9 cellular contexts compared by ENCODE assay signal in the genomic region with DNA sequence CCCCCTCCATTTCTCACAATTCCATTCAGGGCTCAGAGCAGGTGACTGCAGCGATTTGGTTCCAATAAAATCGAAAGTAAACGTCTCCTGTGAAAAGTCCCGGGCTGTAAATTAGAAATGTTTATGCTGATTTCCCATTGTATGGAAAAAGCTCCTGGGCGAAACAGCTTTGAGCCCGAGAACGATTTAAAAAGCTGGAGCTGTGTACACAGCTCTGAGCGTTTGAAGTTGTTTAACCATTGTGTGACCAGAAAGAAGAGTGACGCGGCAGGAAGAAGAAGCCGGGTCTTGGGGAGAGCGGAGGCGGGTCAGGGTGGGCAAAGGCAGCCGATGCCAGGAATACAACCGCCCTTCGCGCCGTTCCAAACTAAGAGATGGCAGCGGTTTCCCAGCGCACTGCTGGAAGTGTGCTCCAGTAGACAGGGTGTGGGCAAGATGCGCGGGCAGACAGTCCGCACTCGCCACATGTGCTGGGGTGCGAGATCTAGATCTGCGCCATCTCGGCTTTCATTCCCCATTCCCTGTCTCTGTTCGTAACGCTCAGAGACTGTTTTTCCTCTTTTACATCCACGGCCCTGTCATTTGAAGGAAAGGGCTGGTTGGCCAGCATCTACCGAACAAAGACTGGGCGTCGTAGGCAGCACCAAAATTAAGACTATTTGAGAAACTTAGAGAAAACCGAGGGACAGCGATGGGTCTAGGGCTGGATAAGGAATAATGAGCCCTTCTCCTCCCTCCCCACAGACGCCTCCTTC. TPM values are rescaled to one million over a fixed set of nuclear protein-coding genes. Genes with fewer than 3 reads are reported as not detected.
DNase-seq lines count a peak whose midpoint lies in the region; ATAC-seq and TF ChIP-seq lines count a peak whose summit lies in the region.
"Had no signal": no experiment of that assay in that cellular context is flagged by ENCODE, and none has a peak within 500 bp of the region (broad histone marks: within the 10 kb centered on the region; RNA-seq: fewer than 3 reads in every experiment).

No MANE protein-coding gene starts in this region.

- peak overlapping the region; percentile 0 to 24 for H3K4me3 ChIP-seq in right atrium auricular region
- peak overlapping the region; percentile 32 for H3K4me3 ChIP-seq in urinary bladder (ENCODE audit: low read depth, low read length)
- no peak overlapping the region for H3K4me3 ChIP-seq in colonic mucosa
- peak overlapping the region in 1 of 2 donors; percentile 42 for H3K4me3 ChIP-seq in gastroesophageal sphincter

- peaks cover 61 to 77% of the 10 kb centered on the region in 2 donors for H3K27me3 ChIP-seq in right atrium auricular region
- peaks cover 87% of the 10 kb centered on the region for H3K27me3 ChIP-seq in colonic mucosa
- peaks cover 100% of the 10 kb centered on the region for H3K27me3 ChIP-seq in gastroesophageal sphincter

- H3K4me1 ChIP-seq in right atrium auricular region = peaks cover 0 to 50% of the 10 kb centered on the region in 2 donors
- peaks cover 5% of the 10 kb centered on the region for H3K4me1 ChIP-seq in urinary bladder (ENCODE audit: insufficient read depth)
- H3K4me1 ChIP-seq in colonic mucosa = no peaks in the 10 kb centered on the region
- H3K4me1 ChIP-seq in gastroesophageal sphincter = peaks cover 0 to 51% (median 35%) of the 10 kb centered on the region in 3 donors

- peaks cover 71% of the 10 kb centered on the region for H3K27me3 Mint-ChIP-seq in activated CD8-positive, alpha-beta T cell treated with anti-CD3 and anti-CD28 coated beads for 36 hours
- H3K27me3 Mint-ChIP-seq in memory B cell = peaks cover 53% of the 10 kb centered on the region

- H3K27ac Mint-ChIP-seq in activated CD8-positive, alpha-beta T cell treated with anti-CD3 and anti-CD28 coated beads for 36 hours = no peak overlapping the region
- H3K27ac Mint-ChIP-seq in memory B cell = no peak overlapping the region

- TF ChIP-seq EP300 in gastroesophageal sphincter (IDR thresholded peaks at IDR 0.05) = no peak

- DNase-seq in right atrium auricular region (ENCODE audit: low spot score) (no peak), left cardiac atrium (no peak), memory B cell (ENCODE audit: low spot score in 2 of 2) (no peak), colonic mucosa (no peak), GOT3 (lab: John Stamatoyannopoulos, UW) (no peak)
- no peak for DNase-seq in activated CD8-positive, alpha-beta T cell treated with anti-CD3 and anti-CD28 coated beads for 36 hours

- intact Hi-C loops in left cardiac atrium (cut with DNase I) = no loop called here
- intact Hi-C loops in activated CD8-positive, alpha-beta T cell treated with anti-CD3 and anti-CD28 coated beads for 36 hours (cut with micrococcal nuclease) = loop anchor here (10.0 kb wide), 1 partner anchor 133 kb away; no protein-coding TSS in a partner anchor
- intact Hi-C loops in colonic mucosa (cut with DNase I) = no loop called here

- CTCF ChIA-PET in activated CD8-positive, alpha-beta T cell treated with anti-CD3 and anti-CD28 coated beads for 36 hours (lab: Charles Lee) = interaction anchor here (0.8 to 1.3 kb wide), 3 partner anchors 35 to 38 kb away, joined by 3 to 6 read pairs (median 3); no protein-coding TSS in a partner anchor

- H3K4me1 Mint-ChIP-seq in activated CD8-positive, alpha-beta T cell treated with anti-CD3 and anti-CD28 coated beads for 36 hours (ENCODE audit: low read depth) = peaks cover 32% of the 10 kb centered on the region
- peaks cover 33% of the 10 kb centered on the region for H3K4me1 Mint-ChIP-seq in memory B cell

- no peaks in the 10 kb centered on the region for H3K9me3 Mint-ChIP-seq in activated CD8-positive, alpha-beta T cell treated with anti-CD3 and anti-CD28 coated beads for 36 hours
- H3K9me3 Mint-ChIP-seq in memory B cell = no peaks in the 10 kb centered on the region

- H3K9me3 ChIP-seq in right atrium auricular region = no peaks in the 10 kb centered on the region
- H3K9me3 ChIP-seq in colonic mucosa = no peaks in the 10 kb centered on the region
- H3K9me3 ChIP-seq in gastroesophageal sphincter = no peaks in the 10 kb centered on the region

- 4% methylated on average over 36 of the region's 36 CpGs for WGBS in urinary bladder
- WGBS in gastroesophageal sphincter (ENCODE audit: low coverage in 1 of 2), 2 donors = 5 to 7% methylated on average over 14 to 26 of the region's 36 CpGs

- TF ChIP-seq POLR2A in gastroesophageal sphincter (IDR thresholded peaks at IDR 0.05) = no peak

- H3K27ac ChIP-seq in right atrium auricular region = no peak overlapping the region
- H3K27ac ChIP-seq in urinary bladder (ENCODE audit: low read depth) = no peak overlapping the region
- H3K27ac ChIP-seq in colonic mucosa = no peak overlapping the region
- H3K27ac ChIP-seq in gastroesophageal sphincter = no peak overlapping the region

- H3K36me3 Mint-ChIP-seq in activated CD8-positive, alpha-beta T cell treated with anti-CD3 and anti-CD28 coated beads for 36 hours (ENCODE audit: low read depth) = peaks cover 2% of the 10 kb centered on the region
- H3K36me3 Mint-ChIP-seq in memory B cell = peaks cover 7% of the 10 kb centered on the region

- POLR2A ChIA-PET in activated CD8-positive, alpha-beta T cell treated with anti-CD3 and anti-CD28 coated beads for 36 hours (lab: Charles Lee) = no interaction called here

- no peak overlapping the region for H3K9ac ChIP-seq in colonic mucosa (ENCODE audit: low read depth in 2 of 2, low read length in 2 of 2)

- H3K36me3 ChIP-seq in right atrium auricular region = no peaks in the 10 kb centered on the region
- no peaks in the 10 kb centered on the region for H3K36me3 ChIP-seq in urinary bladder (ENCODE audit: insufficient read depth)
- no peaks in the 10 kb centered on the region for H3K36me3 ChIP-seq in colonic mucosa
- no peaks in the 10 kb centered on the region for H3K36me3 ChIP-seq in gastroesophageal sphincter

- TF ChIP-seq CTCF in right atrium auricular region (IDR thresholded peaks at IDR 0.05) = no peak
- no peak for TF ChIP-seq CTCF in activated CD8-positive, alpha-beta T cell treated with anti-CD3 and anti-CD28 coated beads for 36 hours (IDR thresholded peaks at IDR 0.05)
- TF ChIP-seq CTCF in colonic mucosa (IDR thresholded peaks at IDR 0.05) = no peak
- TF ChIP-seq CTCF in gastroesophageal sphincter (IDR thresholded peaks at IDR 0.05) = no peak

- H3K4me3 Mint-ChIP-seq in activated CD8-positive, alpha-beta T cell treated with anti-CD3 and anti-CD28 coated beads for 36 hours = peak overlapping the region; percentile 72
- peak overlapping the region; percentile 79 for H3K4me3 Mint-ChIP-seq in memory B cell

- no peak for ATAC-seq in left cardiac atrium
- no peak for ATAC-seq in activated CD8-positive, alpha-beta T cell treated with anti-CD3 and anti-CD28 coated beads for 36 hours
- no peak for ATAC-seq in memory B cell (ENCODE audit: low read depth)
- no peak for ATAC-seq in gastroesophageal sphincter

RNA-seq across cellular contexts. Expression of gene GSX1, which starts 1.0 kb away (rescaled TPM):
- total RNA-seq in right atrium auricular region (not detected), left cardiac atrium (not detected), urinary bladder (not detected), colonic mucosa (not detected), gastroesophageal sphincter (not detected)
- not detected for total RNA-seq in activated CD8-positive, alpha-beta T cell treated with anti-CD3 and anti-CD28 coated beads for 36 hours
- not detected for polyA plus RNA-seq in urinary bladder
- total RNA-seq: NCI-H460 had no signal
